ENCODE assay signal across 34 cellular contexts in the genomic region with DNA sequence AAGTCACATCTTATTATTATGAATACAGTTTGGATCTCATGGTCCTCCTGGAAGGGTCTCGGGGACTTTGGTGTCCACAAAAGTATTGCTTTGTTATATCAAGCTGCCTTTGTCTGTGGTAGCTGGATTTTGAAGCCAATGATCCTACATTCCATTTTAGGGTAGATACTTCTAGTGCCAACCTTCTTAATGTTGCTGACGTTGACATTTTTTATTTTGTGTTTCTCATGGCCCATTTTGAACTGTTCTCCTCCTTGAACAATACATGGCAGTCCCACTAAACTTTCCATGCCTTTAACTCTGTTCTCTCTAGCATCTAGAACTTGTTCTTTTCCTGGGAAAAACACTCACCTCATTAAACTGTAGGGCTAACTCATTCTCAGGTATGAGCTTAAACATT.
"Had no signal": no experiment of that assay in that cellular context is flagged by ENCODE, and none has a peak within 500 bp of the region (broad histone marks: within the 10 kb centered on the region; RNA-seq: fewer than 3 reads in every experiment).

No MANE protein-coding gene starts in this region.

- H3K36me3 ChIP-seq: MG63 had no signal

- H3K4me3 ChIP-seq: MG63 had no signal

- DNase-seq: MG63, MM.1S, MV-4-11, NCI-H1048, NCI-H1092, NCI-H1092 treated with DMSO at 0.1 percent for 48 hours, NCI-H1105, NCI-H1105 treated with DMSO at 0.1 percent for 48 hours, NCI-H1417, NCI-H1417 treated with DMSO at 0.1 percent for 48 hours, NCI-H1436, NCI-H1436 treated with DMSO at 0.1 percent for 48 hours, NCI-H146, NCI-H1694, NCI-H1694 treated with DMSO at 0.1 percent for 48 hours, NCI-H187, NCI-H187 treated with DMSO at 0.1 percent for 48 hours, NCI-H1930, NCI-H2029, NCI-H2029 treated with DMSO at 0.1 percent for 48 hours, NCI-H2081, NCI-H2081 treated with DMSO at 0.1 percent for 48 hours, NCI-H2107, NCI-H2171, NCI-H2171 treated with DMSO at 0.1 percent for 48 hours, NCI-H2227 treated with DMSO at 0.1 percent for 48 hours, NCI-H226, NCI-H446, NCI-H446 treated with DMSO at 0.1 percent for 48 hours, NCI-H510A, NCI-H510A treated with DMSO at 0.1 percent for 48 hours, NCI-H524, NCI-H524 treated with DMSO at 0.1 percent for 48 hours, NCI-H526 had no signal

- H3K9me3 ChIP-seq: MG63 had no signal
